11 cellular contexts compared by ENCODE assay signal in genomic region chr10:102435098-102435497, GRCh38. TPM values are rescaled to one million over a fixed set of nuclear protein-coding genes. Genes with fewer than 3 reads are reported as not detected.
DNase-seq lines count a peak whose midpoint lies in the region; ATAC-seq, FAIRE-seq and TF ChIP-seq lines count a peak whose summit lies in the region.
"Had no signal": no experiment of that assay in that cellular context is flagged by ENCODE, and none has a peak within 500 bp of the region (broad histone marks: within the 10 kb centered on the region; RNA-seq: fewer than 3 reads in every experiment).

No MANE protein-coding gene starts in this region.

- H4K20me1 ChIP-seq in Loucy (ENCODE audit: insufficient read depth, low read length, poor library complexity, severe bottlenecking): no peaks in the 10 kb centered on the region
- H4K20me1 ChIP-seq in neural progenitor cell (ENCODE audit: low read depth): no peaks in the 10 kb centered on the region

- FAIRE-seq in pancreas (lab: Jason Lieb, UNC): no peak
- FAIRE-seq: colon, islet of Langerhans had no signal

- H3K4me3 Mint-ChIP-seq in CD14-positive monocyte (peak overlapping the region; percentile 59 to 69), neural progenitor cell (peak overlapping the region; percentile 68)

- DNase-seq in CD14-positive monocyte (ENCODE audit: low spot score): no peak
- DNase-seq in effector memory CD4-positive, alpha-beta T cell: no peak
- DNase-seq in neural progenitor cell (ENCODE audit: low spot score): no peak
- DNase-seq in LoVo (ENCODE audit: low spot score): no peak
- DNase-seq in mucosa of descending colon: no peak
- DNase-seq in hippocampal formation (lab: John Stamatoyannopoulos, UW): no peak
- no peak for DNase-seq in pancreas

- peaks cover 6% of the 10 kb centered on the region for H3K4me1 ChIP-seq in Loucy (ENCODE audit: insufficient read depth, low read length, poor library complexity, severe bottlenecking)
- H3K4me1 ChIP-seq in effector memory CD4-positive, alpha-beta T cell (ENCODE audit: control insufficient read depth, insufficient read depth, low read length, poor library complexity, severe bottlenecking): peaks cover 46% of the 10 kb centered on the region
- H3K4me1 ChIP-seq in neural progenitor cell: peaks cover 14% of the 10 kb centered on the region
- peaks cover 15% of the 10 kb centered on the region for H3K4me1 ChIP-seq in mucosa of descending colon (ENCODE audit: low read depth)
- H3K4me1 ChIP-seq in pancreas: peaks cover 0 to 6% (median 0%) of the 10 kb centered on the region in 3 donors

- H3F3A ChIP-seq in Loucy (ENCODE audit: low read depth) (no peaks in the 10 kb centered on the region), neural progenitor cell (ENCODE audit: low read depth) (peaks cover 17% of the 10 kb centered on the region)

- H3K27me3 ChIP-seq in Loucy (ENCODE audit: insufficient read depth, low read length, poor library complexity, severe bottlenecking) (no peaks in the 10 kb centered on the region), neural progenitor cell (peaks cover 41% of the 10 kb centered on the region), pancreas (no peaks in the 10 kb centered on the region)
- H3K27me3 ChIP-seq in effector memory CD4-positive, alpha-beta T cell (replicated peaks; ENCODE audit: control insufficient read depth, insufficient read depth, low read length, poor library complexity, severe bottlenecking): no peaks in the 10 kb centered on the region

- H3K9ac ChIP-seq in Loucy (ENCODE audit: low read depth, low read length, poor library complexity, severe bottlenecking) (no peak overlapping the region), neural progenitor cell (no peak overlapping the region)
- H3K9ac ChIP-seq: KMS-11 had no signal

- peaks cover 45% of the 10 kb centered on the region for H3K4me1 Mint-ChIP-seq in CD14-positive monocyte
- H3K4me1 Mint-ChIP-seq in neural progenitor cell: peaks cover 31% of the 10 kb centered on the region

- H3K79me2 ChIP-seq in Loucy (ENCODE audit: insufficient read depth, low read length): peaks cover 18% of the 10 kb centered on the region
- peaks cover 13% of the 10 kb centered on the region for H3K79me2 ChIP-seq in neural progenitor cell (ENCODE audit: low read depth)

- H3K4me3 ChIP-seq in Loucy (ENCODE audit: low read length, poor library complexity, severe bottlenecking): no peak overlapping the region
- H3K4me3 ChIP-seq in effector memory CD4-positive, alpha-beta T cell (ENCODE audit: insufficient read depth, low read depth, low read length, poor library complexity, severe bottlenecking): peak overlapping the region; percentile 56
- H3K4me3 ChIP-seq in neural progenitor cell: peak overlapping the region; percentile 37
- H3K4me3 ChIP-seq in mucosa of descending colon: no peak overlapping the region
- no peak overlapping the region for H3K4me3 ChIP-seq in pancreas

- no peak for ATAC-seq in mucosa of descending colon
- ATAC-seq in pancreas: no peak

- H3K4me2 ChIP-seq in Loucy (ENCODE audit: low read depth, low read length, poor library complexity, severe bottlenecking) (no peak overlapping the region), neural progenitor cell (peak overlapping the region; percentile 83)
- H3K4me2 ChIP-seq: KMS-11 had no signal

- TF ChIP-seq CTCF in CD14-positive monocyte (IDR thresholded peaks at IDR 0.05): no peak
- no peak for TF ChIP-seq CTCF in Loucy (conservative IDR thresholded peaks at IDR 0.05; ENCODE audit: low read length)
- TF ChIP-seq CTCF in neural progenitor cell (IDR thresholded peaks at IDR 0.05): no peak
- TF ChIP-seq CTCF in mucosa of descending colon (IDR thresholded peaks at IDR 0.05): no peak
- no peak for TF ChIP-seq CTCF in pancreas (IDR thresholded peaks at IDR 0.05)

- peaks cover 0 to 2% of the 10 kb centered on the region in 2 donors for H3K36me3 Mint-ChIP-seq in CD14-positive monocyte
- no peaks in the 10 kb centered on the region for H3K36me3 Mint-ChIP-seq in neural progenitor cell

- H2AFZ ChIP-seq in Loucy (ENCODE audit: low read length) (0 out of 2 replicates have a peak overlapping the region, but pooled peaks have one; percentile 46), neural progenitor cell (replicated peaks) (no peak overlapping the region)

- intact Hi-C loops in CD14-positive monocyte (cut with micrococcal nuclease) (loop anchor here in 1 of 2 donors (5.0 kb wide), 1 partner anchor 42 kb away; no protein-coding TSS in a partner anchor), mucosa of descending colon (cut with DNase I, micrococcal nuclease) (no loop called here), pancreas (cut with DNase I) (no loop called here)

- peak overlapping the region in 6 of 7 donors; percentile 5 to 92 (median 44) for H3K27ac Mint-ChIP-seq in CD14-positive monocyte
- H3K27ac Mint-ChIP-seq in neural progenitor cell: peak overlapping the region; percentile 70

- H3K36me3 ChIP-seq in Loucy (ENCODE audit: insufficient read depth, low read length) (no peaks in the 10 kb centered on the region), neural progenitor cell (no peaks in the 10 kb centered on the region), mucosa of descending colon (ENCODE audit: low read depth) (no peaks in the 10 kb centered on the region), pancreas (no peaks in the 10 kb centered on the region)
- H3K36me3 ChIP-seq in effector memory CD4-positive, alpha-beta T cell (ENCODE audit: control insufficient read depth, insufficient read depth, low read length): no peaks in the 10 kb centered on the region

- 54 to 57% methylated on average over 5 of the region's 5 CpGs for WGBS in pancreas, 2 donors

- peak overlapping the region; percentile 67 for H3K27ac ChIP-seq in effector memory CD4-positive, alpha-beta T cell (ENCODE audit: insufficient read depth, low read length, poor library complexity, severe bottlenecking)
- no peak overlapping the region for H3K27ac ChIP-seq in neural progenitor cell
- peak overlapping the region in 1 of 4 donors; percentile 8 for H3K27ac ChIP-seq in pancreas
- H3K27ac ChIP-seq: KMS-11 had no signal

- no peaks in the 10 kb centered on the region for H3K27me3 Mint-ChIP-seq in CD14-positive monocyte (ENCODE audit: low read depth in 3 of 3)
- H3K27me3 Mint-ChIP-seq in neural progenitor cell (ENCODE audit: insufficient read depth, low read depth): peaks cover 3% of the 10 kb centered on the region

- H3K9me3 ChIP-seq in Loucy (ENCODE audit: insufficient read depth, low read depth, low read length) (no peaks in the 10 kb centered on the region), neural progenitor cell (ENCODE audit: low read depth) (no peaks in the 10 kb centered on the region), mucosa of descending colon (no peaks in the 10 kb centered on the region), pancreas (no peaks in the 10 kb centered on the region)
- H3K9me3 ChIP-seq in effector memory CD4-positive, alpha-beta T cell (ENCODE audit: control insufficient read depth, low read length): no peaks in the 10 kb centered on the region

- H3K9me2 ChIP-seq in Loucy (replicated peaks; ENCODE audit: low read depth, low read length): no peaks in the 10 kb centered on the region

- peaks cover 0 to 1% (median 0%) of the 10 kb centered on the region in 7 donors for H3K9me3 Mint-ChIP-seq in CD14-positive monocyte
- H3K9me3 Mint-ChIP-seq in neural progenitor cell: no peaks in the 10 kb centered on the region

RNA-seq across cellular contexts. Expression of gene CUEDC2, which starts 2.7 kb away (rescaled TPM):
- polyA plus RNA-seq in CD14-positive monocyte (10 to 100 TPM; 58.5 to 70.2 TPM), pancreas (10 to 100 TPM; 27.1 to 51.5 TPM)
- total RNA-seq in neural progenitor cell (ENCODE audit: low replicate concordance) (64.0 and 97.4 TPM in 2 replicates), mucosa of descending colon (10 to 100 TPM; 26.6 to 51.9 (median 29.2) TPM), pancreas (10 to 100 TPM; 18.9 to 25.3 (median 20.6) TPM)

RNA-seq across cellular contexts. Expression of gene FBXL15, which starts 14.5 kb away (rescaled TPM):
- polyA plus RNA-seq in CD14-positive monocyte (10 to 100 TPM; 25.5 to 36.3 TPM), pancreas (10 to 100 TPM; 15.7 to 24.2 TPM)
- total RNA-seq in neural progenitor cell (ENCODE audit: low replicate concordance) (4.4 and 12.2 TPM in 2 replicates), mucosa of descending colon (10 to 100 TPM; 18.3 to 27.7 (median 20.5) TPM), pancreas (10 to 100 TPM in 5 of 6 donors, 1 to 10 TPM in 1; 10.0 to 13.6 (median 10.7) TPM)

RNA-seq across cellular contexts. Expression of gene C10orf95, which starts 16.2 kb away (rescaled TPM):
- polyA plus RNA-seq in CD14-positive monocyte: not detected
- total RNA-seq in neural progenitor cell (ENCODE audit: low replicate concordance): not detected in 2 replicates
- total RNA-seq in mucosa of descending colon: 1 to 10 TPM in 2 of 3 donors, under 1 TPM in 1; 0.41 to 2.3 (median 2.0) TPM
- total RNA-seq in pancreas: 1 to 10 TPM in 2 of 6 donors, under 1 TPM in 4; 0.37 to 1.1 (median 0.44) TPM
- 1 to 10 TPM in 1 of 2 donors, under 1 TPM in 1; 0.46 to 1.2 TPM for polyA plus RNA-seq in pancreas

RNA-seq across cellular contexts. Expression of gene PSD, which starts 16.5 kb away (rescaled TPM):
- 1 to 10 TPM; 1.1 to 1.5 TPM for polyA plus RNA-seq in CD14-positive monocyte
- 0.09 and 2.8 TPM in 2 replicates for total RNA-seq in neural progenitor cell (ENCODE audit: low replicate concordance)
- 100 to 1,000 TPM in 1 of 3 donors, 10 to 100 TPM in 1, 1 to 10 TPM in 1; 8.2 to 228 (median 11.4) TPM for total RNA-seq in mucosa of descending colon
- total RNA-seq in pancreas: 1 to 10 TPM; 2.1 to 5.8 (median 4.0) TPM
- 10 to 100 TPM; 13.5 to 30.9 TPM for polyA plus RNA-seq in pancreas

RNA-seq across cellular contexts. Expression of gene NFKB2, which starts 39.6 kb away (rescaled TPM):
- 10 to 100 TPM in 1 of 2 donors, 1 to 10 TPM in 1; 6.8 to 15.0 TPM for polyA plus RNA-seq in CD14-positive monocyte
- total RNA-seq in neural progenitor cell (ENCODE audit: low replicate concordance): 4.0 and 14.9 TPM in 2 replicates
- 10 to 100 TPM; 26.9 to 72.2 (median 29.0) TPM for total RNA-seq in mucosa of descending colon
- 10 to 100 TPM; 17.0 to 44.3 (median 22.0) TPM for total RNA-seq in pancreas
- 10 to 100 TPM; 44.7 to 58.0 TPM for polyA plus RNA-seq in pancreas

Comparison
In these comparisons a context has a peak if more than half of its experiments do, and no peak if none do; other contexts are left out.
1. H3K4me3 ChIP-seq: peak in effector memory CD4-positive, alpha-beta T cell (single experiment) and neural progenitor cell (single experiment); none in Loucy (single experiment), mucosa of descending colon (single experiment) and pancreas (0 of 4).